Comparison of ENCODE assay signal across 8 cellular contexts in genomic region chr5:134466241-134467069, GRCh38. TPM values are rescaled to one million over a fixed set of nuclear protein-coding genes. Genes with fewer than 3 reads are reported as not detected.
A peak's percentile ranks its signal among the peaks of the same experiment; 100 is the strongest.
DNase-seq lines count a peak whose midpoint lies in the region; ATAC-seq lines count a peak whose summit lies in the region.

No MANE protein-coding gene starts in this region.

- peak overlapping the region; percentile 94 for H2AFZ ChIP-seq in neuronal stem cell (ENCODE audit: low read length)

- no peak overlapping the region for H4K8ac ChIP-seq in neuronal stem cell (ENCODE audit: low read depth, low read length)

- H3K14ac ChIP-seq in neuronal stem cell (ENCODE audit: low read length): no peak overlapping the region

- no CpG with 5 or more reads among the region's 26 CpGs for WGBS in neuronal stem cell (ENCODE audit: extremely low coverage in 2 of 2, insufficient read length in 2 of 2, insufficient replicate concordance in 1 of 2), 2 donors
- 3% methylated on average over 26 of the region's 26 CpGs for WGBS in urinary bladder

- peak; percentile 68 for DNase-seq in CMK (ENCODE audit: low read depth)
- DNase-seq in LHCN-M2 (ENCODE audit: low read depth): peak; percentile 98
- peak; percentile 82 to 89 for DNase-seq in SHP77 (lab: John Stamatoyannopoulos, UW)
- DNase-seq in activated naive CD4-positive, alpha-beta T cell treated with anti-CD3 and anti-CD28 coated beads, Interleukin-2, amount 50 U/mL, for 72 hours (ENCODE audit: low spot score in 2 of 2): peak; percentile 45 to 61
- peak; percentile 68 for DNase-seq in globus pallidus (ENCODE audit: low spot score)
- peak; percentile 41 for DNase-seq in neuronal stem cell (ENCODE audit: low spot score)

- peak overlapping the region; percentile 92 for H3K18ac ChIP-seq in neuronal stem cell (ENCODE audit: low read length)

- peak overlapping the region; percentile 62 for H3K23ac ChIP-seq in neuronal stem cell (ENCODE audit: low read depth, low read length, poor library complexity)

- H3K9me3 Mint-ChIP-seq in activated naive CD4-positive, alpha-beta T cell treated with anti-CD3 and anti-CD28 coated beads, Interleukin-2, amount 50 U/mL, for 72 hours: no peaks in the 10 kb centered on the region

- H2BK5ac ChIP-seq in neuronal stem cell (ENCODE audit: low read length): peak overlapping the region; percentile 19

- H3K4ac ChIP-seq in neuronal stem cell (ENCODE audit: low read length): no peak overlapping the region

- no peaks in the 10 kb centered on the region for H3K36me3 Mint-ChIP-seq in activated naive CD4-positive, alpha-beta T cell treated with anti-CD3 and anti-CD28 coated beads, Interleukin-2, amount 50 U/mL, for 72 hours

- H3K27me3 ChIP-seq in neuronal stem cell (ENCODE audit: control insufficient read depth in 3 of 3, insufficient read depth in 3 of 3, low read depth in 1 of 3, low read length in 3 of 3): peaks cover 0 to 45% (median 0%) of the 10 kb centered on the region in 3 experiments

- H3K4me1 ChIP-seq in neuronal stem cell (ENCODE audit: control insufficient read depth in 2 of 2, insufficient read depth in 1 of 2, low read depth in 1 of 2, low read length in 2 of 2) (peaks cover 4 to 8% of the 10 kb centered on the region in 2 donors), urinary bladder (ENCODE audit: insufficient read depth) (peaks cover 2% of the 10 kb centered on the region)

- no peak overlapping the region for H2BK12ac ChIP-seq in neuronal stem cell (ENCODE audit: low read length)

- no peaks in the 10 kb centered on the region for H3K36me3 ChIP-seq in neuronal stem cell (replicated peaks in 1 of 2; ENCODE audit: control insufficient read depth in 2 of 2, insufficient read depth in 2 of 2, low read length in 2 of 2)
- H3K36me3 ChIP-seq in urinary bladder (ENCODE audit: insufficient read depth): no peaks in the 10 kb centered on the region

- no peak overlapping the region for H2BK120ac ChIP-seq in neuronal stem cell (ENCODE audit: low read depth, low read length)

- H4K91ac ChIP-seq in neuronal stem cell (ENCODE audit: low read depth, low read length, poor library complexity): no peak overlapping the region

- H3K9me3 ChIP-seq in neuronal stem cell (replicated peaks in 1 of 2; ENCODE audit: control insufficient read depth in 2 of 2, insufficient read depth in 1 of 2, low read depth in 1 of 2, low read length in 2 of 2): no peaks in the 10 kb centered on the region

- no peak overlapping the region for H2AK5ac ChIP-seq in neuronal stem cell (ENCODE audit: low read depth, low read length)

- H3K9ac ChIP-seq in neuronal stem cell (ENCODE audit: low read depth, low read length, poor library complexity): peak overlapping the region; percentile 82

- peak; percentile 31 for ATAC-seq in GM21423 (IDR thresholded peaks at IDR 0.05; ENCODE audit: unreplicated experiment)
- peak; percentile 63 to 66 for ATAC-seq in activated naive CD4-positive, alpha-beta T cell treated with anti-CD3 and anti-CD28 coated beads, Interleukin-2, amount 50 U/mL, for 72 hours

- H3K27ac Mint-ChIP-seq in activated naive CD4-positive, alpha-beta T cell treated with anti-CD3 and anti-CD28 coated beads, Interleukin-2, amount 50 U/mL, for 72 hours: peak overlapping the region; percentile 5 to 85

- H2BK15ac ChIP-seq in neuronal stem cell (ENCODE audit: low read length): no peak overlapping the region

- H3K4me3 ChIP-seq in neuronal stem cell (ENCODE audit: low read length in 2 of 2): peak overlapping the region; percentile 27 to 72
- H3K4me3 ChIP-seq in urinary bladder (ENCODE audit: low read depth, low read length): peak overlapping the region; percentile 39

- no peaks in the 10 kb centered on the region for H3K79me1 ChIP-seq in neuronal stem cell (ENCODE audit: low read depth, low read length)

- peak overlapping the region; percentile 94 for H3K4me2 ChIP-seq in neuronal stem cell (ENCODE audit: insufficient read depth, low read length, poor library complexity, severe bottlenecking)

- H3K27ac ChIP-seq in neuronal stem cell (replicated peaks; ENCODE audit: low read length): no peak overlapping the region
- H3K27ac ChIP-seq in urinary bladder (ENCODE audit: low read depth): peak overlapping the region; percentile 81

RNA-seq across cellular contexts. Expression of gene CDKN2AIPNL, which starts 54.8 kb away (rescaled TPM):
- 40.8 and 43.3 TPM in 2 replicates for total RNA-seq in LHCN-M2 (2014; rRNA removed)
- 25.1 TPM for polyA plus RNA-seq in LHCN-M2 (2012)
- 10 to 100 TPM in 1 of 2 donors, 1 to 10 TPM in 1; 6.0 to 37.7 TPM for total RNA-seq in activated naive CD4-positive, alpha-beta T cell treated with anti-CD3 and anti-CD28 coated beads, Interleukin-2, amount 50 U/mL, for 72 hours
- 58.5 TPM for polyA plus RNA-seq in neuronal stem cell (2013, experiment 1 of 2)
- 58.2 TPM for polyA plus RNA-seq in neuronal stem cell (2013, experiment 2 of 2)
- 24.5 TPM for total RNA-seq in urinary bladder
- 24.1 TPM for polyA plus RNA-seq in urinary bladder

RNA-seq across cellular contexts. Expression of gene JADE2, which starts 59.0 kb away (rescaled TPM):
- total RNA-seq in LHCN-M2 (2014; rRNA removed): 34.0 and 34.4 TPM in 2 replicates
- 12.3 TPM for polyA plus RNA-seq in LHCN-M2 (2012)
- total RNA-seq in activated naive CD4-positive, alpha-beta T cell treated with anti-CD3 and anti-CD28 coated beads, Interleukin-2, amount 50 U/mL, for 72 hours: 10 to 100 TPM; 73.4 to 80.8 TPM
- 1.5 TPM for polyA plus RNA-seq in neuronal stem cell (2013, experiment 1 of 2)
- 1.3 TPM for polyA plus RNA-seq in neuronal stem cell (2013, experiment 2 of 2)
- total RNA-seq in urinary bladder: 8.9 TPM
- 41.2 TPM for polyA plus RNA-seq in urinary bladder

Comparison
In these comparisons a context has a peak if more than half of its experiments do, and no peak if none do; other contexts are left out.
1. DNase-seq: peak in every context shown above with its lines; median percentile 98 in LHCN-M2; 86 in SHP77; 68 in CMK; 68 in globus pallidus; 53 in activated naive CD4-positive, alpha-beta T cell treated with anti-CD3 and anti-CD28 coated beads, Interleukin-2, amount 50 U/mL, for 72 hours; 41 in neuronal stem cell.